Comparison of ENCODE assay signal across 27 cellular contexts in genomic region chr18:75753753-75754152, GRCh38.
DNase-seq lines count a peak whose midpoint lies in the region; ATAC-seq, FAIRE-seq and TF ChIP-seq lines count a peak whose summit lies in the region.
"Had no signal": no experiment of that assay in that cellular context is flagged by ENCODE, and none has a peak within 500 bp of the region (broad histone marks: within the 10 kb centered on the region; RNA-seq: fewer than 3 reads in every experiment).

No MANE protein-coding gene starts in this region.

- H3K4ac ChIP-seq in neuronal stem cell (ENCODE audit: low read length): no peak overlapping the region

- intact Hi-C loops in natural killer cell (cut with micrococcal nuclease) (no loop called here), upper lobe of right lung (cut with DNase I) (no loop called here)

- H3K79me1 ChIP-seq in neuronal stem cell (ENCODE audit: low read depth, low read length): no peaks in the 10 kb centered on the region

- peak; percentile 70 for FAIRE-seq in bronchial epithelial cell (lab: Jason Lieb, UNC)
- FAIRE-seq: A549, G401.6, GM12891, GM19239 had no signal

- TF ChIP-seq CTCF in natural killer cell (IDR thresholded peaks at IDR 0.05): no peak
- no peak for TF ChIP-seq CTCF in bronchial epithelial cell (IDR thresholded peaks at IDR 0.05; ENCODE audit: insufficient read depth, low read length, severe bottlenecking)
- TF ChIP-seq CTCF in upper lobe of right lung (IDR thresholded peaks at IDR 0.05): no peak
- TF ChIP-seq CTCF in BE2C (IDR thresholded peaks at IDR 0.05; ENCODE audit: low read depth, low read length): no peak
- no peak for TF ChIP-seq CTCF in suprapubic skin (IDR thresholded peaks at IDR 0.05)

- no peak overlapping the region for H3K4me2 ChIP-seq in neuronal stem cell (ENCODE audit: insufficient read depth, low read length, poor library complexity, severe bottlenecking)
- H3K4me2 ChIP-seq: A549, BLaER1 had no signal

- H2BK5ac ChIP-seq in neuronal stem cell (ENCODE audit: low read length): no peak overlapping the region

- H3K4me1 ChIP-seq in neuronal stem cell (ENCODE audit: control insufficient read depth in 2 of 2, insufficient read depth in 1 of 2, low read depth in 1 of 2, low read length in 2 of 2) (peaks cover 0 to 4% of the 10 kb centered on the region in 2 donors), upper lobe of right lung (no peaks in the 10 kb centered on the region), BE2C (no peaks in the 10 kb centered on the region), suprapubic skin (no peaks in the 10 kb centered on the region)
- H3K4me1 ChIP-seq: A549, BLaER1 had no signal

- H3K18ac ChIP-seq in neuronal stem cell (ENCODE audit: low read length): peak overlapping the region; percentile 60

- no peaks in the 10 kb centered on the region for H3K27me3 ChIP-seq in bronchial epithelial cell (ENCODE audit: control insufficient read depth, insufficient read depth, low read length)
- H3K27me3 ChIP-seq in neuronal stem cell (ENCODE audit: control insufficient read depth in 3 of 3, insufficient read depth in 3 of 3, low read depth in 1 of 3, low read length in 3 of 3): no peaks in the 10 kb centered on the region
- no peaks in the 10 kb centered on the region for H3K27me3 ChIP-seq in upper lobe of right lung
- no peaks in the 10 kb centered on the region for H3K27me3 ChIP-seq in BE2C
- H3K27me3 ChIP-seq in suprapubic skin: no peaks in the 10 kb centered on the region
- H3K27me3 ChIP-seq: BLaER1 had no signal

- H3K9ac ChIP-seq in neuronal stem cell (ENCODE audit: low read depth, low read length, poor library complexity): no peak overlapping the region
- H3K9ac ChIP-seq: BLaER1 had no signal

- H3K23ac ChIP-seq in neuronal stem cell (ENCODE audit: low read depth, low read length, poor library complexity): peak overlapping the region; percentile 47

- H3K27ac ChIP-seq in neuronal stem cell (replicated peaks; ENCODE audit: low read length) (no peak overlapping the region), upper lobe of right lung (no peak overlapping the region), suprapubic skin (no peak overlapping the region)
- H3K27ac ChIP-seq: 22Rv1, A549, BLaER1 had no signal

- H3K27me3 Mint-ChIP-seq in natural killer cell treated with Interleukin-12 subunit alpha and Interleukin-12 subunit beta and Interleukin-15 and Interleukin-18, amount 100 ng/mL, for 72 hours: peaks cover 9 to 10% of the 10 kb centered on the region in 2 donors
- H3K27me3 Mint-ChIP-seq in natural killer cell (ENCODE audit: low read depth in 2 of 2): peaks cover 0 to 7% of the 10 kb centered on the region in 2 donors
- H3K27me3 Mint-ChIP-seq: B cell; CD4-positive, CD25-positive, alpha-beta regulatory T cell had no signal

- H2BK15ac ChIP-seq in neuronal stem cell (ENCODE audit: low read length): no peak overlapping the region

- H3K4me3 Mint-ChIP-seq in natural killer cell treated with Interleukin-12 subunit alpha and Interleukin-12 subunit beta and Interleukin-15 and Interleukin-18, amount 100 ng/mL, for 72 hours: no peak overlapping the region
- no peak overlapping the region for H3K4me3 Mint-ChIP-seq in natural killer cell
- H3K4me3 Mint-ChIP-seq: B cell; CD14-positive monocyte; CD4-positive, alpha-beta memory T cell; CD4-positive, CD25-positive, alpha-beta regulatory T cell; CD8-positive, alpha-beta memory T cell had no signal

- no peak overlapping the region for H4K91ac ChIP-seq in neuronal stem cell (ENCODE audit: low read depth, low read length, poor library complexity)

- H3K36me3 ChIP-seq in bronchial epithelial cell (ENCODE audit: control insufficient read depth, insufficient read depth, low read length) (no peaks in the 10 kb centered on the region), neuronal stem cell (replicated peaks in 1 of 2; ENCODE audit: control insufficient read depth in 2 of 2, insufficient read depth in 2 of 2, low read length in 2 of 2) (no peaks in the 10 kb centered on the region), upper lobe of right lung (no peaks in the 10 kb centered on the region), BE2C (no peaks in the 10 kb centered on the region), suprapubic skin (no peaks in the 10 kb centered on the region)
- H3K36me3 ChIP-seq: BLaER1 had no signal

- H3K36me3 Mint-ChIP-seq in natural killer cell treated with Interleukin-12 subunit alpha and Interleukin-12 subunit beta and Interleukin-15 and Interleukin-18, amount 100 ng/mL, for 72 hours: no peaks in the 10 kb centered on the region
- no peaks in the 10 kb centered on the region for H3K36me3 Mint-ChIP-seq in natural killer cell
- H3K36me3 Mint-ChIP-seq: CD14-positive monocyte; CD4-positive, alpha-beta memory T cell; CD4-positive, CD25-positive, alpha-beta regulatory T cell; CD8-positive, alpha-beta memory T cell had no signal

- peak overlapping the region; percentile 49 for H3K14ac ChIP-seq in neuronal stem cell (ENCODE audit: low read length)

- no peak overlapping the region for H2AK5ac ChIP-seq in neuronal stem cell (ENCODE audit: low read depth, low read length)

- H2AFZ ChIP-seq in neuronal stem cell (ENCODE audit: low read length): no peak overlapping the region

- TF ChIP-seq POLR2A in suprapubic skin (IDR thresholded peaks at IDR 0.05): no peak

- H4K8ac ChIP-seq in neuronal stem cell (ENCODE audit: low read depth, low read length): no peak overlapping the region

- TF ChIP-seq EP300 in suprapubic skin (IDR thresholded peaks at IDR 0.05): no peak

- DNase-seq in natural killer cell treated with Interleukin-12 subunit alpha and Interleukin-12 subunit beta and Interleukin-15 and Interleukin-18, amount 100 ng/mL, for 72 hours (ENCODE audit: low spot score): no peak
- DNase-seq in natural killer cell: no peak
- no peak for DNase-seq in bronchial epithelial cell (ENCODE audit: low read depth)
- no peak for DNase-seq in neuronal stem cell (ENCODE audit: low spot score)
- no peak for DNase-seq in upper lobe of right lung
- no peak for DNase-seq in H4 (ENCODE audit: low spot score)
- DNase-seq in BE2C: no peak
- DNase-seq in suprapubic skin (ENCODE audit: low spot score in 2 of 2): no peak
- DNase-seq: AML-193; C1 segment of cervical spinal cord; CD4-positive, alpha-beta memory T cell; CD4-positive, CD25-positive, alpha-beta regulatory T cell; CD8-positive, alpha-beta memory T cell; COR-L47; DMS 273 treated with DMSO at 0.1 percent for 48 hours; DMS153; DMS53; DMS79 treated with DMSO at 0.1 percent for 48 hours; GF-D8 had no signal

- H3K4me3 ChIP-seq in bronchial epithelial cell (ENCODE audit: low read depth, low read length) (no peak overlapping the region), neuronal stem cell (ENCODE audit: low read length in 2 of 2) (no peak overlapping the region), upper lobe of right lung (no peak overlapping the region), BE2C (ENCODE audit: low read depth, low read length) (no peak overlapping the region), suprapubic skin (no peak overlapping the region)
- H3K4me3 ChIP-seq: A549, BLaER1 had no signal

- peak; percentile 43 to 67 for ATAC-seq in natural killer cell treated with Interleukin-12 subunit alpha and Interleukin-12 subunit beta and Interleukin-15 and Interleukin-18, amount 100 ng/mL, for 72 hours
- no peak for ATAC-seq in natural killer cell
- peak; percentile 27 for ATAC-seq in upper lobe of right lung
- ATAC-seq: A549 had no signal

- H2BK12ac ChIP-seq in neuronal stem cell (ENCODE audit: low read length): no peak overlapping the region

- H3K27ac Mint-ChIP-seq in natural killer cell treated with Interleukin-12 subunit alpha and Interleukin-12 subunit beta and Interleukin-15 and Interleukin-18, amount 100 ng/mL, for 72 hours: no peak overlapping the region
- H3K27ac Mint-ChIP-seq in natural killer cell: no peak overlapping the region
- H3K27ac Mint-ChIP-seq: B cell; CD4-positive, alpha-beta memory T cell; CD4-positive, CD25-positive, alpha-beta regulatory T cell; CD8-positive, alpha-beta memory T cell had no signal

- no peaks in the 10 kb centered on the region for H3K9me3 Mint-ChIP-seq in natural killer cell treated with Interleukin-12 subunit alpha and Interleukin-12 subunit beta and Interleukin-15 and Interleukin-18, amount 100 ng/mL, for 72 hours
- peaks cover 0 to 4% of the 10 kb centered on the region in 2 donors for H3K9me3 Mint-ChIP-seq in natural killer cell
- H3K9me3 Mint-ChIP-seq: CD8-positive, alpha-beta memory T cell had no signal

- H2BK120ac ChIP-seq in neuronal stem cell (ENCODE audit: low read depth, low read length): no peak overlapping the region

- H3K9me3 ChIP-seq in neuronal stem cell (replicated peaks in 1 of 2; ENCODE audit: control insufficient read depth in 2 of 2, insufficient read depth in 1 of 2, low read depth in 1 of 2, low read length in 2 of 2): peaks cover 0 to 2% of the 10 kb centered on the region in 2 donors
- H3K9me3 ChIP-seq in upper lobe of right lung: no peaks in the 10 kb centered on the region
- H3K9me3 ChIP-seq in BE2C: no peaks in the 10 kb centered on the region
- H3K9me3 ChIP-seq in suprapubic skin: no peaks in the 10 kb centered on the region
- H3K9me3 ChIP-seq: A549, BLaER1 had no signal

- H3K4me1 Mint-ChIP-seq in natural killer cell treated with Interleukin-12 subunit alpha and Interleukin-12 subunit beta and Interleukin-15 and Interleukin-18, amount 100 ng/mL, for 72 hours (ENCODE audit: low read depth in 2 of 2): no peaks in the 10 kb centered on the region
- H3K4me1 Mint-ChIP-seq in natural killer cell: no peaks in the 10 kb centered on the region
- H3K4me1 Mint-ChIP-seq: B cell; CD14-positive monocyte; CD4-positive, alpha-beta memory T cell; CD4-positive, CD25-positive, alpha-beta regulatory T cell; CD8-positive, alpha-beta memory T cell had no signal

- no CpG with 5 or more reads among the region's 3 CpGs for WGBS in neuronal stem cell (ENCODE audit: extremely low coverage in 2 of 2, insufficient read length in 2 of 2, insufficient replicate concordance in 1 of 2), 2 donors
- WGBS in suprapubic skin: 100% methylated on average over 1 of the region's 3 CpGs

Comparison
In these comparisons a context has a peak if more than half of its experiments do, and no peak if none do; other contexts are left out.
1. ATAC-seq: peak in natural killer cell treated with Interleukin-12 subunit alpha and Interleukin-12 subunit beta and Interleukin-15 and Interleukin-18, amount 100 ng/mL, for 72 hours (2 of 2) and upper lobe of right lung (single experiment); none in natural killer cell (0 of 3).